Comparison of ENCODE assay signal across 21 cellular contexts in the genomic region with DNA sequence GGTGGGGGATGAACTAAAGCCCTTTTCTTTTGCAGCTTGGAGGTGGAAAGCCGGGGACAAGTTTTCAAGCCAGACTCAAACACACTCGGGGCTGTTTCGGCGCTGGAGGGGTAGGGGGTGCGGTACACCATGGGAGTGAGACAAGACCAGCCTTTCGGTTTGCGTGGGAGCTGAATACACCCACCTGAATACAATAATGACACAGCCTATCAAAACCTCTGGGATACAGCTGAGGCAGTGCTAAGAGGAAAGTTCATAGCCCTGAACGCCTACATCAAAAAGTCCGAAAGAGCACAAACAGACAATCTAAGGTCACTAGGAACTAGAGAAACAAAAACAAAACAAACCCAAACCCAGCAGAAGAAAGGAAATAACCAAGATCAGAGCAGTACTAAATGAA.
DNase-seq lines count a peak whose midpoint lies in the region; ATAC-seq, FAIRE-seq and TF ChIP-seq lines count a peak whose summit lies in the region.
"Had no signal": no experiment of that assay in that cellular context is flagged by ENCODE, and none has a peak within 500 bp of the region (broad histone marks: within the 10 kb centered on the region; RNA-seq: fewer than 3 reads in every experiment).

No MANE protein-coding gene starts in this region.

- H3K27ac ChIP-seq in CD4-positive, alpha-beta memory T cell (ENCODE audit: low read depth, low read length): no peak overlapping the region
- H3K27ac ChIP-seq in pancreas: no peak overlapping the region
- H3K27ac ChIP-seq: BLaER1 treated with 17β-estradiol and CSF1 and Interleukin-3, amounts not matched to agents 10 nM and 100 nM; esophagus muscularis mucosa; thyroid gland had no signal

- no peaks in the 10 kb centered on the region for H3K9me3 Mint-ChIP-seq in activated T-cell treated with anti-CD3 and anti-CD28 coated beads, Interleukin-2, amount 50 U/mL, for 24 hours
- no peaks in the 10 kb centered on the region for H3K9me3 Mint-ChIP-seq in CD4-positive, alpha-beta memory T cell
- H3K9me3 Mint-ChIP-seq: stimulated activated naive B cell treated with anti-CD40 and anti-IgM and Interleukin-4, amounts not matched to agents 10 μg/mL and 1 μg/mL and 100 μg/mL, for 72 hours had no signal

- peak overlapping the region; percentile 22 for H3K27ac Mint-ChIP-seq in activated T-cell treated with anti-CD3 and anti-CD28 coated beads, Interleukin-2, amount 50 U/mL, for 24 hours
- peak overlapping the region in 5 of 7 donors; percentile 16 to 89 (median 62) for H3K27ac Mint-ChIP-seq in CD4-positive, alpha-beta memory T cell
- peak overlapping the region; percentile 89 for H3K27ac Mint-ChIP-seq in T-helper 17 cell
- H3K27ac Mint-ChIP-seq: stimulated activated naive B cell treated with anti-CD40 and anti-IgM and Interleukin-4, amounts not matched to agents 10 μg/mL and 1 μg/mL and 100 μg/mL, for 72 hours had no signal

- POLR2A ChIA-PET in CD4-positive, alpha-beta memory T cell (lab: Charles Lee; ENCODE audit: partially characterized antibody): no interaction called here

- peaks cover 43% of the 10 kb centered on the region for H3K36me3 Mint-ChIP-seq in activated T-cell treated with anti-CD3 and anti-CD28 coated beads, Interleukin-2, amount 50 U/mL, for 24 hours (ENCODE audit: low read depth)
- H3K36me3 Mint-ChIP-seq in CD4-positive, alpha-beta memory T cell: peaks cover 23 to 25% of the 10 kb centered on the region in 2 donors
- no peaks in the 10 kb centered on the region for H3K36me3 Mint-ChIP-seq in T-helper 17 cell (ENCODE audit: low read depth)

- H3K27me3 ChIP-seq in CD4-positive, alpha-beta memory T cell (ENCODE audit: insufficient read depth, low read length): no peaks in the 10 kb centered on the region
- H3K27me3 ChIP-seq in pancreas: peaks cover 0 to 6% (median 0%) of the 10 kb centered on the region in 4 donors
- H3K27me3 ChIP-seq: esophagus muscularis mucosa, MG63, thyroid gland had no signal

- no peak for TF ChIP-seq CTCF in pancreas (IDR thresholded peaks at IDR 0.05)

- H3K4me3 ChIP-seq in CD4-positive, alpha-beta memory T cell (ENCODE audit: low read length in 2 of 2): no peak overlapping the region
- H3K4me3 ChIP-seq in pancreas: no peak overlapping the region
- H3K4me3 ChIP-seq: BLaER1 treated with 17β-estradiol and CSF1 and Interleukin-3, amounts not matched to agents 10 nM and 100 nM; esophagus muscularis mucosa; MG63; thyroid gland had no signal

- H3K9me3 ChIP-seq in CD4-positive, alpha-beta memory T cell (ENCODE audit: control insufficient read depth in 1 of 2, low read length in 2 of 2): no peaks in the 10 kb centered on the region
- H3K9me3 ChIP-seq in T-helper 17 cell (ENCODE audit: control insufficient read depth, low read length, poor library complexity, severe bottlenecking): no peaks in the 10 kb centered on the region
- H3K9me3 ChIP-seq in pancreas: no peaks in the 10 kb centered on the region
- H3K9me3 ChIP-seq: BLaER1 treated with 17β-estradiol and CSF1 and Interleukin-3, amounts not matched to agents 10 nM and 100 nM; esophagus muscularis mucosa; MG63; thyroid gland had no signal

- WGBS in pancreas, 2 donors: 84 to 89% methylated on average over 9 of the region's 9 CpGs

- CTCF ChIA-PET in CD4-positive, alpha-beta memory T cell (lab: Charles Lee; ENCODE audit: partially characterized antibody): no interaction called here

- peaks cover 25% of the 10 kb centered on the region for H3K4me1 Mint-ChIP-seq in activated T-cell treated with anti-CD3 and anti-CD28 coated beads, Interleukin-2, amount 50 U/mL, for 24 hours (ENCODE audit: low read depth)
- peaks cover 12 to 33% (median 17%) of the 10 kb centered on the region in 4 donors for H3K4me1 Mint-ChIP-seq in CD4-positive, alpha-beta memory T cell
- peaks cover 17% of the 10 kb centered on the region for H3K4me1 Mint-ChIP-seq in T-helper 17 cell

- H3K27me3 Mint-ChIP-seq in activated T-cell treated with anti-CD3 and anti-CD28 coated beads, Interleukin-2, amount 50 U/mL, for 24 hours: peaks cover 11% of the 10 kb centered on the region
- no peaks in the 10 kb centered on the region for H3K27me3 Mint-ChIP-seq in CD4-positive, alpha-beta memory T cell
- H3K27me3 Mint-ChIP-seq in T-helper 17 cell: no peaks in the 10 kb centered on the region
- H3K27me3 Mint-ChIP-seq: stimulated activated naive B cell treated with anti-CD40 and anti-IgM and Interleukin-4, amounts not matched to agents 10 μg/mL and 1 μg/mL and 100 μg/mL, for 72 hours had no signal

- no peaks in the 10 kb centered on the region for H3K36me3 ChIP-seq in CD4-positive, alpha-beta memory T cell (ENCODE audit: insufficient read depth, low read length)
- H3K36me3 ChIP-seq in pancreas: no peaks in the 10 kb centered on the region
- H3K36me3 ChIP-seq: esophagus muscularis mucosa, thyroid gland had no signal

- H3K4me3 Mint-ChIP-seq in activated T-cell treated with anti-CD3 and anti-CD28 coated beads, Interleukin-2, amount 50 U/mL, for 24 hours: no peak overlapping the region
- H3K4me3 Mint-ChIP-seq in CD4-positive, alpha-beta memory T cell: peak overlapping the region in 6 of 8 donors; percentile 1 to 31 (median 23)
- peak overlapping the region; percentile 57 for H3K4me3 Mint-ChIP-seq in T-helper 17 cell
- H3K4me3 Mint-ChIP-seq: stimulated activated naive B cell treated with anti-CD40 and anti-IgM and Interleukin-4, amounts not matched to agents 10 μg/mL and 1 μg/mL and 100 μg/mL, for 72 hours had no signal

- no peak for DNase-seq in activated T-cell treated with anti-CD3 and anti-CD28 coated beads, Interleukin-2, amount 50 U/mL, for 24 hours
- DNase-seq in activated T-cell treated with anti-CD3 and anti-CD28 coated beads, Interleukin-2, amount 50 U/mL, for 48 hours: no peak
- DNase-seq in CD4-positive, alpha-beta memory T cell: no peak
- DNase-seq in T-helper 17 cell: no peak
- DNase-seq in left lobe of liver (ENCODE audit: low spot score): no peak
- no peak for DNase-seq in pancreas
- DNase-seq in HUDEP-2 (lab: John Stamatoyannopoulos, UW; ENCODE audit: unreplicated experiment in 76 of 76): no peak
- DNase-seq: ACHN; activated gamma-delta T cell; caudate nucleus; mammary epithelial cell; MG63; NCI-H146; NCI-H2171 treated with DMSO at 0.1 percent for 48 hours; NCI-H82; SHP77 treated with DMSO at 0.1 percent for 48 hours; stimulated activated naive B cell treated with anti-CD40 and anti-IgM and Interleukin-4, amounts not matched to agents 10 μg/mL and 1 μg/mL and 100 μg/mL, for 72 hours; thyroid gland had no signal

- no peak for FAIRE-seq in pancreas (lab: Jason Lieb, UNC)

- ATAC-seq in T-helper 17 cell (no peak), left lobe of liver (peak; percentile 46), pancreas (no peak), GM21381 (IDR thresholded peaks at IDR 0.05; ENCODE audit: unreplicated experiment) (no peak)
- ATAC-seq: stimulated activated naive B cell treated with anti-CD40 and anti-IgM and Interleukin-4, amounts not matched to agents 10 μg/mL and 1 μg/mL and 100 μg/mL, for 72 hours had no signal

- intact Hi-C loops in CD4-positive, alpha-beta memory T cell (cut with micrococcal nuclease): no loop called here
- intact Hi-C loops in pancreas (cut with DNase I): no loop called here

- no peaks in the 10 kb centered on the region for H3K4me1 ChIP-seq in CD4-positive, alpha-beta memory T cell (ENCODE audit: insufficient read depth, low read length)
- H3K4me1 ChIP-seq in pancreas: no peaks in the 10 kb centered on the region
- H3K4me1 ChIP-seq: BLaER1 treated with 17β-estradiol and CSF1 and Interleukin-3, amounts not matched to agents 10 nM and 100 nM; esophagus muscularis mucosa; thyroid gland had no signal

Comparison
In these comparisons a context has a peak if more than half of its experiments do, and no peak if none do; other contexts are left out.
1. H3K27ac Mint-ChIP-seq: peak in every context shown above with its lines; median percentile 89 in T-helper 17 cell; 62 in CD4-positive, alpha-beta memory T cell; 22 in activated T-cell treated with anti-CD3 and anti-CD28 coated beads, Interleukin-2, amount 50 U/mL, for 24 hours.